1 cellular context compared by ENCODE assay signal in genomic region chr3:123157598-123158287, GRCh38.
TF ChIP-seq lines count a peak whose summit lies in the region.

No MANE protein-coding gene starts in this region.

TF ChIP-seq in HepG2, 621 proteins besides CTCF, POLR2A, EP300 and RAD21 (continued from another document and continues in another):
- TF ChIP-seq BRF2 (CRISPR knock-in tag; IDR thresholded peaks at IDR 0.05), result no peak
- TF ChIP-seq FOXP1 (IDR thresholded peaks at IDR 0.05), result no peak
- TF ChIP-seq FOXP1 (CRISPR knock-in tag; IDR thresholded peaks at IDR 0.05), result peak; percentile 77
- no peak for TF ChIP-seq DNMT3B (CRISPR knock-in tag; conservative IDR thresholded peaks at IDR 0.05)
- no peak for TF ChIP-seq ZNF878 (CRISPR knock-in tag; IDR thresholded peaks at IDR 0.05)
- peak; percentile 39; the same call in 1 of the 2 replicates for TF ChIP-seq FOXK1 (CRISPR knock-in tag; IDR thresholded peaks at IDR 0.05; ENCODE audit: borderline replicate concordance, low read depth)
- TF ChIP-seq NFKB2 (CRISPR knock-in tag; IDR thresholded peaks at IDR 0.05; ENCODE audit: borderline replicate concordance), result no peak
- no peak for TF ChIP-seq TEAD2 (CRISPR knock-in tag; IDR thresholded peaks at IDR 0.05)
- TF ChIP-seq ZSCAN31 (CRISPR knock-in tag; IDR thresholded peaks at IDR 0.05; ENCODE audit: low read depth), result peak; percentile 55
- TF ChIP-seq ZIK1 (CRISPR knock-in tag; IDR thresholded peaks at IDR 0.05; ENCODE audit: borderline replicate concordance, low read depth), result no peak
- TF ChIP-seq ZNF530 (CRISPR knock-in tag; IDR thresholded peaks at IDR 0.05; ENCODE audit: low read depth), result no peak
- TF ChIP-seq RERE (CRISPR knock-in tag; IDR thresholded peaks at IDR 0.05; ENCODE audit: low read depth), result no peak
- TF ChIP-seq ZNF800 (CRISPR knock-in tag; IDR thresholded peaks at IDR 0.05), result no peak
- no peak for TF ChIP-seq AGO1 (IDR thresholded peaks at IDR 0.05; ENCODE audit: low read depth, low read length, poor library complexity, severe bottlenecking)
- peak; percentile 27; the same call in 1 of the 2 replicates for TF ChIP-seq WIZ (CRISPR knock-in tag; IDR thresholded peaks at IDR 0.05)
- TF ChIP-seq ZEB1 (IDR thresholded peaks at IDR 0.05; ENCODE audit: insufficient replicate concordance, low read depth), result no peak
- no peak for TF ChIP-seq SMARCC2 (IDR thresholded peaks at IDR 0.05)
- no peak for TF ChIP-seq ZBTB20 (CRISPR knock-in tag; IDR thresholded peaks at IDR 0.05; ENCODE audit: borderline replicate concordance, low read depth)
- TF ChIP-seq CC2D1A (CRISPR knock-in tag; IDR thresholded peaks at IDR 0.05), result no peak
- no peak for TF ChIP-seq XRCC5 (optimal IDR thresholded peaks at IDR 0.05; ENCODE audit: low read length)
- TF ChIP-seq GTF2F1 (IDR thresholded peaks at IDR 0.05; ENCODE audit: low read length), result no peak
- TF ChIP-seq ZNF138 (CRISPR knock-in tag; IDR thresholded peaks at IDR 0.05; ENCODE audit: low read depth), result no peak
- no peak for TF ChIP-seq MAFF (IDR thresholded peaks at IDR 0.05; ENCODE audit: low read depth, low read length)
- 0 out of 4 replicates have a peak, but pooled peaks of 1 of the 2 experiments have one; percentile 20 for TF ChIP-seq HMGXB4 (CRISPR knock-in tag; IDR thresholded peaks at IDR 0.05; ENCODE audit: borderline replicate concordance in 1 of 2, low read depth in 1 of 2)
- peak; percentile 81 for TF ChIP-seq SALL1 (CRISPR knock-in tag; IDR thresholded peaks at IDR 0.05)
- no peak for TF ChIP-seq RNF219 (CRISPR knock-in tag; IDR thresholded peaks at IDR 0.05)
- TF ChIP-seq ZNF547 (CRISPR knock-in tag; IDR thresholded peaks at IDR 0.05), result no peak
- no peak; the same call in 1 of the 2 replicates for TF ChIP-seq ZNF607 (CRISPR knock-in tag; IDR thresholded peaks at IDR 0.05; ENCODE audit: borderline replicate concordance)
- TF ChIP-seq ZBED4 (CRISPR knock-in tag; IDR thresholded peaks at IDR 0.05; ENCODE audit: borderline replicate concordance), result no peak
- TF ChIP-seq ZNF276 (CRISPR knock-in tag; IDR thresholded peaks at IDR 0.05; ENCODE audit: low read depth), result no peak
- TF ChIP-seq ZNF644 (CRISPR knock-in tag; IDR thresholded peaks at IDR 0.05; ENCODE audit: low read depth), result no peak
- TF ChIP-seq ZNF766 (CRISPR knock-in tag; IDR thresholded peaks at IDR 0.05; ENCODE audit: borderline replicate concordance), result no peak
- peak; percentile 97 for TF ChIP-seq SOX5 (CRISPR knock-in tag; IDR thresholded peaks at IDR 0.05; ENCODE audit: borderline replicate concordance)
- TF ChIP-seq CEBPB (IDR thresholded peaks at IDR 0.05; ENCODE audit: borderline replicate concordance, low read depth, low read length), result peak; percentile 53; the same call in 1 of the 2 replicates
- no peak for TF ChIP-seq ZNF792 (CRISPR knock-in tag; IDR thresholded peaks at IDR 0.05)
- TF ChIP-seq ZBTB1 (CRISPR knock-in tag; IDR thresholded peaks at IDR 0.05; ENCODE audit: borderline replicate concordance), result no peak
- peak; percentile 71 for TF ChIP-seq RXRB (CRISPR knock-in tag; IDR thresholded peaks at IDR 0.05; ENCODE audit: borderline replicate concordance)
- no peak for TF ChIP-seq FOXA1 (IDR thresholded peaks at IDR 0.05)
- TF ChIP-seq FOXA1 (CRISPR knock-in tag; IDR thresholded peaks at IDR 0.05), result peak; percentile 15; the same call in 1 of the 2 replicates
- TF ChIP-seq ZNF710 (CRISPR knock-in tag; IDR thresholded peaks at IDR 0.05; ENCODE audit: borderline replicate concordance), result peak; percentile 20; the same call in 1 of the 2 replicates
- TF ChIP-seq ZNF740 (CRISPR knock-in tag; IDR thresholded peaks at IDR 0.05), result no peak
- TF ChIP-seq HOXA9 (CRISPR knock-in tag; IDR thresholded peaks at IDR 0.05; ENCODE audit: borderline replicate concordance), result no peak
